In genomic region chr14:104925941-104926609, GRCh38 we compare ENCODE assay signal across 11 cellular contexts. TPM values are rescaled to one million over a fixed set of nuclear protein-coding genes. Genes with fewer than 3 reads are reported as not detected.
DNase-seq lines count a peak whose midpoint lies in the region; ATAC-seq and TF ChIP-seq lines count a peak whose summit lies in the region.
"Had no signal": no experiment of that assay in that cellular context is flagged by ENCODE, and none has a peak within 500 bp of the region (broad histone marks: within the 10 kb centered on the region; RNA-seq: fewer than 3 reads in every experiment).

No MANE protein-coding gene starts in this region.

- DNase-seq in cardiac septum (ENCODE audit: low spot score) (peak; percentile 65), Right ventricle myocardium superior (no peak), HT1080 (ENCODE audit: low read depth) (peak; percentile 40), vagina (ENCODE audit: extremely low spot score in 2 of 2) (peak; percentile 82 to 92), NCI-H345 treated with DMSO at 0.1 percent for 48 hours (lab: John Stamatoyannopoulos, UW; ENCODE audit: unreplicated experiment) (no peak), coronary artery (ENCODE audit: low spot score) (no peak)
- DNase-seq: NCI-H2029 treated with DMSO at 0.1 percent for 48 hours; stimulated activated CD8-positive, alpha-beta memory T cell treated with anti-CD3 and anti-CD28 coated beads, Interleukin-4, amount 100 ng/mL, for 48 hours had no signal

- no peaks in the 10 kb centered on the region for H3K4me1 ChIP-seq in vagina
- H3K4me1 ChIP-seq: A549 had no signal

- H3K27ac ChIP-seq in cingulate gyrus (ENCODE audit: low read depth, low read length), result peak overlapping the region; percentile 29
- no peak overlapping the region for H3K27ac ChIP-seq in vagina
- no peak overlapping the region for H3K27ac ChIP-seq in coronary artery
- H3K27ac ChIP-seq: A549 had no signal

- no peak for TF ChIP-seq POLR2A in vagina (IDR thresholded peaks at IDR 0.05)

- H3K4me3 ChIP-seq in vagina (no peak overlapping the region), coronary artery (no peak overlapping the region)
- H3K4me3 ChIP-seq: A549 had no signal

- ATAC-seq in Right ventricle myocardium superior (ENCODE audit: poor library complexity), result no peak
- ATAC-seq in GM21619 (IDR thresholded peaks at IDR 0.05; ENCODE audit: unreplicated experiment), result no peak

- intact Hi-C loops in cardiac septum (cut with DNase I), result no loop called here
- intact Hi-C loops in Right ventricle myocardium superior (cut with DNase I), result no loop called here
- intact Hi-C loops in vagina (cut with DNase I), result no loop called here

- H3K36me3 ChIP-seq in vagina, result no peaks in the 10 kb centered on the region

- H3K9me3 ChIP-seq in vagina, result no peaks in the 10 kb centered on the region

- TF ChIP-seq CTCF in vagina (IDR thresholded peaks at IDR 0.05) (no peak), coronary artery (IDR thresholded peaks at IDR 0.05) (no peak)

- no peaks in the 10 kb centered on the region for H3K27me3 ChIP-seq in vagina

RNA-seq across cellular contexts. Expression of gene PLD4, which starts 1.4 kb away (rescaled TPM):
- 0.51 TPM for total RNA-seq in cardiac septum
- 0.13 TPM for total RNA-seq in Right ventricle myocardium superior
- total RNA-seq in HT1080 (2014; rRNA removed; shearing (Covaris generic)), result 0.02 and 0.10 TPM in 2 replicates
- polyA plus RNA-seq in HT1080 (2015; cell fraction: cytosol; rRNA removed), result not detected in 2 replicates
- polyA plus RNA-seq in HT1080 (2015; cell fraction: nucleus; rRNA removed), result 0.08 and 0.28 TPM in 2 replicates
- total RNA-seq in vagina, result not detected

RNA-seq across cellular contexts. Expression of gene AHNAK2, which starts 52.1 kb away (rescaled TPM):
- total RNA-seq in cardiac septum, result 4.6 TPM
- total RNA-seq in Right ventricle myocardium superior, result 2.6 TPM
- 52.6 and 54.6 TPM in 2 replicates for total RNA-seq in HT1080 (2014; rRNA removed; shearing (Covaris generic))
- 13.5 and 15.1 TPM in 2 replicates for polyA plus RNA-seq in HT1080 (2015; cell fraction: cytosol; rRNA removed)
- 172 and 182 TPM in 2 replicates for polyA plus RNA-seq in HT1080 (2015; cell fraction: nucleus; rRNA removed)
- total RNA-seq in vagina, result 180 TPM

RNA-seq across cellular contexts. Expression of gene CLBA1, which starts 59.5 kb away (rescaled TPM):
- 2.7 TPM for total RNA-seq in cardiac septum
- 1.5 TPM for total RNA-seq in Right ventricle myocardium superior
- total RNA-seq in HT1080 (2014; rRNA removed; shearing (Covaris generic)), result 5.1 and 5.4 TPM in 2 replicates
- polyA plus RNA-seq in HT1080 (2015; cell fraction: cytosol; rRNA removed), result 6.5 and 7.1 TPM in 2 replicates
- 24.1 and 30.5 TPM in 2 replicates for polyA plus RNA-seq in HT1080 (2015; cell fraction: nucleus; rRNA removed)
- 4.7 TPM for total RNA-seq in vagina

Comparison
In these comparisons a context has a peak if more than half of its experiments do, and no peak if none do; other contexts are left out.
1. DNase-seq: peak in cardiac septum (single experiment), HT1080 (single experiment) and vagina (2 of 2); none in Right ventricle myocardium superior (single experiment), NCI-H345 treated with DMSO at 0.1 percent for 48 hours (single experiment) and coronary artery (single experiment).